8 cellular contexts compared by ENCODE assay signal in genomic region chr9:14323083-14323968, GRCh38. TPM values are rescaled to one million over a fixed set of nuclear protein-coding genes. Genes with fewer than 3 reads are reported as not detected.
DNase-seq lines count a peak whose midpoint lies in the region; ATAC-seq and TF ChIP-seq lines count a peak whose summit lies in the region.

No MANE protein-coding gene starts in this region.

- H3K27ac ChIP-seq in A673 (ENCODE audit: low read depth, low read length, poor library complexity, severe bottlenecking): peak overlapping the region; percentile 96
- H3K27ac ChIP-seq in muscle layer of colon (ENCODE audit: low read depth, low read length): peak overlapping the region; percentile 86

- H3K4me3 Mint-ChIP-seq in dendritic cell treated with granulocyte-macrophage colony-stimulating factor and Interleukin-4, amounts not matched to agents 40 ng/mL and 50 ng/mL, for 4 days: peak overlapping the region; percentile 85

- intact Hi-C loops in A673 (cut with micrococcal nuclease; ENCODE audit: unreplicated experiment): loop anchor here (5.0 kb wide), 3 partner anchors 94 to 296 kb away; no protein-coding TSS in a partner anchor
- intact Hi-C loops in dendritic cell treated with granulocyte-macrophage colony-stimulating factor and Interleukin-4, amounts not matched to agents 40 ng/mL and 50 ng/mL, for 4 days (cut with micrococcal nuclease): no loop called here

- POLR2A ChIA-PET in A673 (lab: Charles Lee; ENCODE audit: low non-redundant PET): interaction anchor here (0.6 kb wide), 1 partner anchor 131 kb away, joined by 4 read pairs; no protein-coding TSS in a partner anchor

- peak overlapping the region; percentile 66 for H3K9ac ChIP-seq in muscle layer of colon (ENCODE audit: low read length)

- peaks cover 35% of the 10 kb centered on the region for H3K4me1 ChIP-seq in A673 (ENCODE audit: insufficient read depth, low read length, poor library complexity, severe bottlenecking)
- H3K4me1 ChIP-seq in muscle layer of colon (ENCODE audit: insufficient read depth, low read length): peaks cover 40% of the 10 kb centered on the region

- DNase-seq in A673 (ENCODE audit: low spot score) (no peak), NCI-H446 treated with DMSO at 0.1 percent for 48 hours (lab: John Stamatoyannopoulos, UW) (peak; percentile 100), dermis blood vessel endothelial cell (no peak)
- DNase-seq in stimulated activated CD4-positive, alpha-beta T cell treated with anti-CD3 and anti-CD28 coated beads, Interleukin-4, amount 100 ng/mL, for 24 hours: no peak

- ATAC-seq in GM21390 (IDR thresholded peaks at IDR 0.05; ENCODE audit: unreplicated experiment): peak; percentile 6
- no peak for ATAC-seq in HG02973 (IDR thresholded peaks at IDR 0.05; ENCODE audit: unreplicated experiment)

- no peaks in the 10 kb centered on the region for H3K9me3 ChIP-seq in A673 (ENCODE audit: low read depth, low read length, poor library complexity, severe bottlenecking)
- no peaks in the 10 kb centered on the region for H3K9me3 ChIP-seq in muscle layer of colon (ENCODE audit: low read length)

- CTCF ChIA-PET in A673 (lab: Charles Lee): no interaction called here

- no peaks in the 10 kb centered on the region for H3K9me3 Mint-ChIP-seq in dendritic cell treated with granulocyte-macrophage colony-stimulating factor and Interleukin-4, amounts not matched to agents 40 ng/mL and 50 ng/mL, for 4 days

- TSS peak; percentile 90 for BruUV-seq in A673 (replicated peaks; lab: Mats Ljungman, UMichigan)

- H3K27me3 Mint-ChIP-seq in dendritic cell treated with granulocyte-macrophage colony-stimulating factor and Interleukin-4, amounts not matched to agents 40 ng/mL and 50 ng/mL, for 4 days: peaks cover 62% of the 10 kb centered on the region

- no peak for TF ChIP-seq CTCF in A673 (conservative IDR thresholded peaks at IDR 0.05; ENCODE audit: low read depth, low read length)

- peaks cover 14% of the 10 kb centered on the region for H3K4me1 Mint-ChIP-seq in dendritic cell treated with granulocyte-macrophage colony-stimulating factor and Interleukin-4, amounts not matched to agents 40 ng/mL and 50 ng/mL, for 4 days (ENCODE audit: low read depth)

- no peaks in the 10 kb centered on the region for H3K36me3 ChIP-seq in A673 (ENCODE audit: insufficient read depth, low read length, poor library complexity, severe bottlenecking)
- no peaks in the 10 kb centered on the region for H3K36me3 ChIP-seq in muscle layer of colon (ENCODE audit: insufficient read depth, low read length)

- H3K27ac Mint-ChIP-seq in dendritic cell treated with granulocyte-macrophage colony-stimulating factor and Interleukin-4, amounts not matched to agents 40 ng/mL and 50 ng/mL, for 4 days: peak overlapping the region; percentile 66

- H3K27me3 ChIP-seq in A673 (replicated peaks; ENCODE audit: insufficient read depth, low read depth, low read length, poor library complexity) (no peaks in the 10 kb centered on the region), muscle layer of colon (ENCODE audit: control insufficient read depth in 1 of 2, insufficient read depth in 2 of 2, low read length in 2 of 2) (no peaks in the 10 kb centered on the region)

- H3K4me3 ChIP-seq in A673 (ENCODE audit: low read depth, low read length, poor library complexity, severe bottlenecking) (peak overlapping the region; percentile 60), muscle layer of colon (ENCODE audit: low read depth in 1 of 2, low read length in 2 of 2) (peak overlapping the region; percentile 59 to 67)

- H3K36me3 Mint-ChIP-seq in dendritic cell treated with granulocyte-macrophage colony-stimulating factor and Interleukin-4, amounts not matched to agents 40 ng/mL and 50 ng/mL, for 4 days (ENCODE audit: low read depth): no peaks in the 10 kb centered on the region

RNA-seq across cellular contexts. Expression of gene NFIB, which starts 9.4 kb away (rescaled TPM):
- total RNA-seq in A673 (2021): 41.2 and 42.9 TPM in 2 replicates
- total RNA-seq in dermis blood vessel endothelial cell: 153 and 193 TPM in 2 replicates
